Comparison of ENCODE assay signal across 19 cellular contexts in the genomic region with DNA sequence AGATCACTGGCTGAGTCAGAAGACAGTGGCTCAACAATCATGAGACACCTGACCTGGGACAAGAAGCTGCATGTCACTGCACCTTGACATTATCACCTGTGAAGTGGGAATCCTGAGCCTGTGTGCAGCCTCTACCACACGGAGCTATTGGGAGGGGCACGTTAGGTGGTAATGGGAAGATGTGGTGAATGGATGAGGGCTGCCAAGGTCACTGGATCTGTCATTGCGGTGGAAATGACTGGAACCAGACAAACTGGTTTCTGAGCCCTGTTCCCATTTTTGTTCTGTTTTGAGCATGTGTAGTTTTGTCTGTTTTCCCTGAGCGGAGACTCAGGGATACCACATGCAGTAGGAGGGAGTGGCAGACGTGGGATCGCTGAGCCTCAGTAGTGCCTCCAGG.
DNase-seq lines count a peak whose midpoint lies in the region; ATAC-seq, FAIRE-seq and TF ChIP-seq lines count a peak whose summit lies in the region.
"Had no signal": no experiment of that assay in that cellular context is flagged by ENCODE, and none has a peak within 500 bp of the region (broad histone marks: within the 10 kb centered on the region; RNA-seq: fewer than 3 reads in every experiment).

No MANE protein-coding gene starts in this region.

- TF ChIP-seq CTCF in body of pancreas (IDR thresholded peaks at IDR 0.05) (no peak), left lung (IDR thresholded peaks at IDR 0.05) (no peak)

- WGBS in body of pancreas, 2 donors: 24 to 36% methylated on average over 6 of the region's 6 CpGs

- no peak overlapping the region for H3K4me3 Mint-ChIP-seq in activated CD8-positive, alpha-beta memory T cell treated with anti-CD3 and anti-CD28 coated beads, Interleukin-2, amount 10 ng/mL, durations not matched to agents 7 days and 5 days
- H3K4me3 Mint-ChIP-seq: effector memory CD8-positive, alpha-beta T cell had no signal

- intact Hi-C loops in body of pancreas (cut with DNase I): no loop called here
- intact Hi-C loops in left lung (cut with DNase I): no loop called here

- H3K4me1 Mint-ChIP-seq in activated CD8-positive, alpha-beta memory T cell treated with anti-CD3 and anti-CD28 coated beads, Interleukin-2, amount 10 ng/mL, durations not matched to agents 7 days and 5 days: no peaks in the 10 kb centered on the region

- H3K27me3 Mint-ChIP-seq in activated CD8-positive, alpha-beta memory T cell treated with anti-CD3 and anti-CD28 coated beads, Interleukin-2, amount 10 ng/mL, durations not matched to agents 7 days and 5 days: peaks cover 17% of the 10 kb centered on the region

- no peak for FAIRE-seq in HTR-8/SVneo (lab: Jason Lieb, UNC)
- FAIRE-seq: A549, small intestine had no signal

- no peak for ATAC-seq in activated CD8-positive, alpha-beta memory T cell treated with anti-CD3 and anti-CD28 coated beads, Interleukin-2, amount 10 ng/mL, durations not matched to agents 7 days and 5 days
- ATAC-seq in body of pancreas (peak; percentile 75), left lung (peak; percentile 7)
- ATAC-seq: A549; effector memory CD8-positive, alpha-beta T cell had no signal

- CTCF ChIA-PET in activated CD8-positive, alpha-beta memory T cell treated with anti-CD3 and anti-CD28 coated beads, Interleukin-2, amount 10 ng/mL, durations not matched to agents 7 days and 5 days (lab: Charles Lee): no interaction called here

- H3K27ac Mint-ChIP-seq in activated CD8-positive, alpha-beta memory T cell treated with anti-CD3 and anti-CD28 coated beads, Interleukin-2, amount 10 ng/mL, durations not matched to agents 7 days and 5 days: no peak overlapping the region
- H3K27ac Mint-ChIP-seq: effector memory CD8-positive, alpha-beta T cell had no signal

- H3K36me3 Mint-ChIP-seq in activated CD8-positive, alpha-beta memory T cell treated with anti-CD3 and anti-CD28 coated beads, Interleukin-2, amount 10 ng/mL, durations not matched to agents 7 days and 5 days: no peaks in the 10 kb centered on the region

- H3K27ac ChIP-seq in body of pancreas (peak overlapping the region; percentile 8 to 52 (median 32)), left lung (no peak overlapping the region)
- H3K27ac ChIP-seq: A549, left ventricle myocardium inferior, Peyer's patch, WERI-Rb-1 had no signal

- DNase-seq in activated CD8-positive, alpha-beta memory T cell treated with anti-CD3 and anti-CD28 coated beads for 24 hours: peak; percentile 21
- DNase-seq in activated CD8-positive, alpha-beta memory T cell treated with anti-CD3 and anti-CD28 coated beads, Interleukin-2, amount 10 ng/mL, durations not matched to agents 7 days and 5 days: no peak
- DNase-seq in body of pancreas (peak; percentile 51 to 77 (median 68)), left lung (no peak), HTR-8/SVneo (ENCODE audit: insufficient read length, low spot score) (no peak), NOMO-1 treated with dmso at 0.1 percent for 144 hours (lab: John Stamatoyannopoulos, UW; ENCODE audit: unreplicated experiment) (no peak), SKM-1 treated with dmso at 0.1 percent for 144 hours (lab: John Stamatoyannopoulos, UW; ENCODE audit: unreplicated experiment) (no peak), D341Med (ENCODE audit: low spot score) (no peak)
- DNase-seq: effector memory CD8-positive, alpha-beta T cell; foreskin fibroblast; H7; left ventricle myocardium inferior; NCI-H1694; NCI-H82; Peyer's patch; posterior cingulate gyrus; small intestine; WERI-Rb-1 had no signal

- no peaks in the 10 kb centered on the region for H3K9me3 Mint-ChIP-seq in activated CD8-positive, alpha-beta memory T cell treated with anti-CD3 and anti-CD28 coated beads, Interleukin-2, amount 10 ng/mL, durations not matched to agents 7 days and 5 days (ENCODE audit: low read depth)
- H3K9me3 Mint-ChIP-seq: effector memory CD8-positive, alpha-beta T cell had no signal

- H3K4me1 ChIP-seq in body of pancreas (peaks cover 43% of the 10 kb centered on the region), left lung (peaks cover 0 to 5% of the 10 kb centered on the region in 2 donors)
- H3K4me1 ChIP-seq: A549 had no signal

- H3K36me3 ChIP-seq in body of pancreas (replicated peaks in 1 of 2; ENCODE audit: insufficient read depth in 1 of 2, low read depth in 2 of 2) (no peaks in the 10 kb centered on the region), left lung (no peaks in the 10 kb centered on the region)
- H3K36me3 ChIP-seq: left ventricle myocardium inferior, Peyer's patch, WERI-Rb-1 had no signal

- H3K9me3 ChIP-seq in body of pancreas: no peaks in the 10 kb centered on the region
- no peaks in the 10 kb centered on the region for H3K9me3 ChIP-seq in left lung
- H3K9me3 ChIP-seq: left ventricle myocardium inferior, Peyer's patch had no signal

- no peak for TF ChIP-seq POLR2A in body of pancreas (IDR thresholded peaks at IDR 0.05)

- H3K27me3 ChIP-seq in body of pancreas (no peaks in the 10 kb centered on the region), left lung (no peaks in the 10 kb centered on the region)
- H3K27me3 ChIP-seq: Peyer's patch had no signal

- H3K4me3 ChIP-seq in body of pancreas (no peak overlapping the region), left lung (no peak overlapping the region)
- H3K4me3 ChIP-seq: A549, left ventricle myocardium inferior, Peyer's patch had no signal

Comparison
In these comparisons a context has a peak if more than half of its experiments do, and no peak if none do; other contexts are left out.
1. DNase-seq: peak in activated CD8-positive, alpha-beta memory T cell treated with anti-CD3 and anti-CD28 coated beads for 24 hours (single experiment) and body of pancreas (4 of 4); none in activated CD8-positive, alpha-beta memory T cell treated with anti-CD3 and anti-CD28 coated beads, Interleukin-2, amount 10 ng/mL, durations not matched to agents 7 days and 5 days (single experiment), left lung (0 of 2), HTR-8/SVneo (single experiment), NOMO-1 treated with dmso at 0.1 percent for 144 hours (single experiment), SKM-1 treated with dmso at 0.1 percent for 144 hours (single experiment) and D341Med (single experiment).
2. H3K27ac ChIP-seq: peak in body of pancreas (4 of 4); none in left lung (0 of 2).